In genomic region chr15:89494941-89495637, GRCh38 we compare ENCODE assay signal across 8 cellular contexts. TPM values are rescaled to one million over a fixed set of nuclear protein-coding genes. Genes with fewer than 3 reads are reported as not detected.
A peak's percentile ranks its signal among the peaks of the same experiment; 100 is the strongest.
DNase-seq lines count a peak whose midpoint lies in the region; FAIRE-seq and TF ChIP-seq lines count a peak whose summit lies in the region.

No MANE protein-coding gene starts in this region.

- H3K9me3 ChIP-seq in left ventricle myocardium inferior (replicated peaks) = no peaks in the 10 kb centered on the region
- H3K9me3 ChIP-seq in right atrium auricular region = no peaks in the 10 kb centered on the region
- H3K9me3 ChIP-seq in OCI-LY7 (ENCODE audit: low read length) = no peaks in the 10 kb centered on the region
- no peaks in the 10 kb centered on the region for H3K9me3 ChIP-seq in endothelial cell of umbilical vein (replicated peaks; ENCODE audit: control insufficient read depth, insufficient read depth, low read length)
- H3K9me3 ChIP-seq in transverse colon = no peaks in the 10 kb centered on the region

- H4K20me1 ChIP-seq in OCI-LY7 (ENCODE audit: insufficient read depth, low read length) (no peaks in the 10 kb centered on the region), endothelial cell of umbilical vein (replicated peaks; ENCODE audit: control insufficient read depth, extremely low read depth, insufficient read depth, low read length) (no peaks in the 10 kb centered on the region)

- BruUV-seq in OCI-LY7 (replicated peaks; lab: Mats Ljungman, UMichigan) = no TSS peak
- BruUV-seq in endothelial cell of umbilical vein (replicated peaks; lab: Mats Ljungman, UMichigan) = no TSS peak

- no peak for TF ChIP-seq EP300 in transverse colon (IDR thresholded peaks at IDR 0.05; ENCODE audit: low read depth)

- dilution Hi-C loops in endothelial cell of umbilical vein (cut with MboI; ENCODE audit: extremely low pct_ligation_motif_present, low sequenced_read_pairs) = no loop called here

- WGBS in transverse colon (ENCODE audit: low coverage in 1 of 2), 2 donors = 81 to 100% methylated on average over 1 to 7 of the region's 7 CpGs

- H3K36me3 ChIP-seq in left ventricle myocardium inferior (no peaks in the 10 kb centered on the region), right atrium auricular region (no peaks in the 10 kb centered on the region), OCI-LY7 (ENCODE audit: insufficient read depth, low read length) (no peaks in the 10 kb centered on the region), endothelial cell of umbilical vein (ENCODE audit: control insufficient read depth in 2 of 2, extremely low read depth in 1 of 2, insufficient read depth in 2 of 2, low read length in 2 of 2) (no peaks in the 10 kb centered on the region), transverse colon (no peaks in the 10 kb centered on the region)

- FAIRE-seq in endothelial cell of umbilical vein (lab: Jason Lieb, UNC) = peak; percentile 55
- no peak for FAIRE-seq in HTR-8/SVneo (lab: Jason Lieb, UNC)

- H3K4me2 ChIP-seq in OCI-LY7 (ENCODE audit: low read length) (no peak overlapping the region), endothelial cell of umbilical vein (ENCODE audit: insufficient read depth, low read length) (no peak overlapping the region)

- intact Hi-C loops in left ventricle myocardium inferior (cut with micrococcal nuclease) = no loop called here
- intact Hi-C loops in OCI-LY7 (cut with micrococcal nuclease; ENCODE audit: unreplicated experiment) = no loop called here
- intact Hi-C loops in endothelial cell of umbilical vein (cut with micrococcal nuclease) = loop anchor here (1.0 kb wide), 1 partner anchor 61 kb away; no protein-coding TSS in a partner anchor
- intact Hi-C loops in transverse colon (cut with DNase I; ENCODE audit: low total_unique reads) = no loop called here

- no peaks in the 10 kb centered on the region for H3K9me1 ChIP-seq in endothelial cell of umbilical vein (replicated peaks; ENCODE audit: control insufficient read depth, extremely low read depth, insufficient read depth, low read length)

- no peaks in the 10 kb centered on the region for H3K9me2 ChIP-seq in OCI-LY7 (ENCODE audit: insufficient read depth, low read length)

- H3K4me3 ChIP-seq in left ventricle myocardium inferior (no peak overlapping the region), right atrium auricular region (no peak overlapping the region), OCI-LY7 (ENCODE audit: low read depth, low read length, poor library complexity, severe bottlenecking) (no peak overlapping the region), endothelial cell of umbilical vein (replicated peaks in 1 of 3; ENCODE audit: insufficient read depth in 1 of 3, low read depth in 1 of 3, low read length in 3 of 3) (no peak overlapping the region), transverse colon (no peak overlapping the region)

- TF ChIP-seq POLR2A in endothelial cell of umbilical vein (IDR thresholded peaks at IDR 0.05; ENCODE audit: low read depth, low read length) (no peak), transverse colon (IDR thresholded peaks at IDR 0.05) (no peak)

- in situ Hi-C loops in transverse colon (cut with MboI; ENCODE audit: low pct_ligation_motif_present in 1 of 4, low pct_unique_long_range_greater_than_20kb in 1 of 4, low sequenced_read_pairs in 3 of 4) = no loop called here
- in situ Hi-C loops in G401 (cut with HindIII; ENCODE audit: low sequenced_read_pairs) = no loop called here

- H3K79me2 ChIP-seq in OCI-LY7 (ENCODE audit: insufficient read depth, low read depth, low read length) (no peaks in the 10 kb centered on the region), endothelial cell of umbilical vein (ENCODE audit: control insufficient read depth, insufficient read depth, low read length) (no peaks in the 10 kb centered on the region)

- POLR2A ChIA-PET in OCI-LY7 (lab: Charles Lee) = interaction anchor here (0.6 kb wide), 1 partner anchor 74 kb away, joined by 3 read pairs; no protein-coding TSS in a partner anchor
- POLR2A ChIA-PET in endothelial cell of umbilical vein (lab: Charles Lee) = no interaction called here

- H3K4me1 ChIP-seq in left ventricle myocardium inferior (peaks cover 7% of the 10 kb centered on the region), right atrium auricular region (peaks cover 0 to 15% of the 10 kb centered on the region in 2 donors), OCI-LY7 (ENCODE audit: insufficient read depth, low read length, poor library complexity, severe bottlenecking) (no peaks in the 10 kb centered on the region), endothelial cell of umbilical vein (ENCODE audit: control insufficient read depth, extremely low read depth, insufficient read depth, low read length) (no peaks in the 10 kb centered on the region), transverse colon (peaks cover 0 to 8% (median 6%) of the 10 kb centered on the region in 4 donors)

- DNase-seq in left ventricle myocardium inferior (no peak), right atrium auricular region (ENCODE audit: low spot score) (no peak), OCI-LY7 (ENCODE audit: low spot score) (peak; percentile 23), endothelial cell of umbilical vein (ENCODE audit: low read depth, low spot score) (no peak), transverse colon (peak; percentile 44), G401 (ENCODE audit: low spot score) (no peak), HTR-8/SVneo (ENCODE audit: insufficient read length, low spot score) (no peak), superior temporal gyrus (ENCODE audit: extremely low spot score) (no peak)

- H3K9ac ChIP-seq in endothelial cell of umbilical vein (replicated peaks; ENCODE audit: extremely low read depth, insufficient read depth, low read length) = no peak overlapping the region

- peak; percentile 35 for TF ChIP-seq CTCF in left ventricle myocardium inferior (IDR thresholded peaks at IDR 0.05; ENCODE audit: borderline replicate concordance)
- TF ChIP-seq CTCF in right atrium auricular region (IDR thresholded peaks at IDR 0.05) = peak in 1 of 2 donors; percentile 33
- TF ChIP-seq CTCF in OCI-LY7 (conservative IDR thresholded peaks at IDR 0.05; ENCODE audit: low read length) = peak; percentile 75
- TF ChIP-seq CTCF in endothelial cell of umbilical vein (IDR thresholded peaks at IDR 0.05; ENCODE audit: extremely low read depth in 1 of 2, insufficient read depth in 1 of 2, low read depth in 1 of 2, low read length in 2 of 2) = peak; percentile 44 to 46
- TF ChIP-seq CTCF in transverse colon (IDR thresholded peaks at IDR 0.05) = peak in 4 of 5 experiments; percentile 23 to 50 (median 35)

- H2AFZ ChIP-seq in OCI-LY7 (ENCODE audit: low read length) = no peak overlapping the region
- H2AFZ ChIP-seq in endothelial cell of umbilical vein (ENCODE audit: low read depth, low read length) = no peak overlapping the region

- H3K27me3 ChIP-seq in left ventricle myocardium inferior (ENCODE audit: low read depth) = peaks cover 100% of the 10 kb centered on the region
- no peaks in the 10 kb centered on the region for H3K27me3 ChIP-seq in right atrium auricular region
- peaks cover 16 to 18% of the 10 kb centered on the region in 2 experiments for H3K27me3 ChIP-seq in endothelial cell of umbilical vein (ENCODE audit: control insufficient read depth in 2 of 2, insufficient read depth in 2 of 2, low read length in 2 of 2)
- H3K27me3 ChIP-seq in transverse colon = peaks cover 82% of the 10 kb centered on the region

- no peak overlapping the region for H3K27ac ChIP-seq in left ventricle myocardium inferior (replicated peaks)
- H3K27ac ChIP-seq in right atrium auricular region = no peak overlapping the region
- no peak overlapping the region for H3K27ac ChIP-seq in OCI-LY7 (ENCODE audit: low read depth, low read length, poor library complexity, severe bottlenecking)
- H3K27ac ChIP-seq in endothelial cell of umbilical vein (ENCODE audit: insufficient read depth, low read depth, low read length) = no peak overlapping the region
- H3K27ac ChIP-seq in transverse colon = no peak overlapping the region

- CTCF ChIA-PET in OCI-LY7 (lab: Charles Lee; ENCODE audit: unreplicated experiment) (interaction anchor here (0.6 kb wide), 1 partner anchor 180 kb away, joined by 4 read pairs; no protein-coding TSS in a partner anchor), endothelial cell of umbilical vein (lab: Charles Lee) (interaction anchor here (0.7 to 2.7 kb wide), 10 partner anchors 9 to 136 kb away, joined by 3 to 9 read pairs (median 4); no protein-coding TSS in a partner anchor)

TF ChIP-seq in endothelial cell of umbilical vein, 7 proteins besides CTCF, POLR2A, EP300 and RAD21:
- TF ChIP-seq FOS (IDR thresholded peaks at IDR 0.05; ENCODE audit: borderline replicate concordance, insufficient read depth, low read length) = no peak

RNA-seq across cellular contexts. Expression of gene RHCG, which starts 1.3 kb away (rescaled TPM):
- total RNA-seq in left ventricle myocardium inferior = 0.22 TPM
- under 1 TPM; 0.37 to 0.43 TPM for total RNA-seq in right atrium auricular region
- total RNA-seq in OCI-LY7 (2014; rRNA removed; shearing (Covaris generic)) = not detected in 2 replicates
- not detected in 2 replicates for total RNA-seq in OCI-LY7 (2022)
- not detected in 2 replicates for total RNA-seq in endothelial cell of umbilical vein
- not detected in 2 replicates for polyA plus RNA-seq in endothelial cell of umbilical vein
- polyA plus RNA-seq in endothelial cell of umbilical vein (2011; cell fraction: cytosol; rRNA removed) = 0.03 TPM in 1 of 2 replicates, not detected in the other
- polyA plus RNA-seq in endothelial cell of umbilical vein (2011; cell fraction: nucleus; rRNA removed) = not detected in 2 replicates
- polyA plus RNA-seq in endothelial cell of umbilical vein (2012) = 0.10 TPM in 1 of 2 replicates, not detected in the other
- polyA minus RNA-seq in endothelial cell of umbilical vein = not detected in 2 replicates
- polyA minus RNA-seq in endothelial cell of umbilical vein (2011; cell fraction: cytosol; rRNA and poly(A)+ RNA removed) = not detected
- not detected in 2 replicates for polyA minus RNA-seq in endothelial cell of umbilical vein (2011; cell fraction: nucleus; rRNA and poly(A)+ RNA removed)
- total RNA-seq in transverse colon = under 1 TPM in 1 of 4 donors, not detected in 3; 0.41 TPM
- total RNA-seq in G401 (2014; rRNA removed; shearing (Covaris generic)) = 2.2 TPM in 1 of 2 replicates, not detected in the other

Comparison
In these comparisons a context has a peak if more than half of its experiments do, and no peak if none do; other contexts are left out.
1. DNase-seq: peak in OCI-LY7 (single experiment) and transverse colon (single experiment); none in left ventricle myocardium inferior (single experiment), right atrium auricular region (single experiment), endothelial cell of umbilical vein (single experiment), G401 (single experiment), HTR-8/SVneo (single experiment) and superior temporal gyrus (single experiment).